ENCODE assay signal across 9 cellular contexts in genomic region chr11:19242184-19242932, GRCh38. TPM values are rescaled to one million over a fixed set of nuclear protein-coding genes. Genes with fewer than 3 reads are reported as not detected.
DNase-seq lines count a peak whose midpoint lies in the region; ATAC-seq and TF ChIP-seq lines count a peak whose summit lies in the region.
"Had no signal": no experiment of that assay in that cellular context is flagged by ENCODE, and none has a peak within 500 bp of the region (broad histone marks: within the 10 kb centered on the region; RNA-seq: fewer than 3 reads in every experiment).

No MANE protein-coding gene starts in this region.

- H3K36me3 ChIP-seq in gastrocnemius medialis = no peaks in the 10 kb centered on the region

- peaks cover 34 to 55% of the 10 kb centered on the region in 2 donors for H3K27me3 Mint-ChIP-seq in T-cell

- H3K4me3 Mint-ChIP-seq in T-cell = peak overlapping the region; percentile 78 to 93 (median 82)

- intact Hi-C loops in gastrocnemius medialis (cut with DNase I; ENCODE audit: low total_unique reads) = loop anchor here (5.0 kb wide), 1 partner anchor 125 kb away; the partner anchor contains the start of gene ZDHHC13

- peaks cover 15 to 22% (median 17%) of the 10 kb centered on the region in 3 donors for H3K27me3 ChIP-seq in gastrocnemius medialis

- no peak overlapping the region for H3K27ac ChIP-seq in gastrocnemius medialis
- H3K27ac ChIP-seq: parathyroid adenoma had no signal

- H3K9me3 Mint-ChIP-seq in T-cell = no peaks in the 10 kb centered on the region

- CTCF ChIA-PET in GM10248 (lab: Yijun Ruan, JAX) (interaction anchor here (0.7 kb wide), 1 partner anchor 17 kb away, joined by 3 read pairs; no protein-coding TSS in a partner anchor), T-cell (lab: Charles Lee) (no interaction called here)

- peak overlapping the region in 1 of 2 donors; percentile 15 for H3K27ac Mint-ChIP-seq in T-cell

- in situ Hi-C loops in gastrocnemius medialis (cut with MboI; ENCODE audit: low sequenced_read_pairs in 4 of 4) = no loop called here

- H3K4me3 ChIP-seq in fibroblast of villous mesenchyme (ENCODE audit: low read depth, low read length) (peak overlapping the region; percentile 72), gastrocnemius medialis (peak overlapping the region; percentile 63 to 76 (median 68))

- TF ChIP-seq CTCF in GM10248 (IDR thresholded peaks at IDR 0.05; ENCODE audit: control extremely low read depth, extremely low read depth, low read depth, missing control alignments) = no peak
- no peak for TF ChIP-seq CTCF in fibroblast of villous mesenchyme (IDR thresholded peaks at IDR 0.05; ENCODE audit: insufficient read depth, low read depth, low read length)
- TF ChIP-seq CTCF in gastrocnemius medialis (IDR thresholded peaks at IDR 0.05 in 4 of 5, conservative IDR thresholded peaks at IDR 0.05 in 1 of 5) = no peak

- POLR2A ChIA-PET in GM10248 (lab: Yijun Ruan, JAX) = no interaction called here
- POLR2A ChIA-PET in T-cell (lab: Charles Lee) = no interaction called here

- no peaks in the 10 kb centered on the region for H3K9me3 ChIP-seq in gastrocnemius medialis

- no peak for ATAC-seq in T-cell (replicated peaks in 1 of 4)
- ATAC-seq in gastrocnemius medialis = no peak

- H3K4me1 Mint-ChIP-seq in T-cell = peaks cover 9 to 20% (median 15%) of the 10 kb centered on the region in 3 donors

- TF ChIP-seq POLR2A in gastrocnemius medialis (IDR thresholded peaks at IDR 0.05) = no peak

- DNase-seq in GM10248 (ENCODE audit: extremely low spot score) (peak; percentile 33), T-cell (peak in 1 of 34 experiments; percentile 3), fibroblast of villous mesenchyme (ENCODE audit: low read depth) (no peak), gastrocnemius medialis (no peak), NCI-H146 (lab: John Stamatoyannopoulos, UW) (no peak), NCI-H1930 (lab: John Stamatoyannopoulos, UW) (no peak), NCI-H1048 (lab: John Stamatoyannopoulos, UW) (no peak)
- no peak for DNase-seq in activated effector memory CD4-positive, alpha-beta T cell treated with anti-CD3 and anti-CD28 coated beads, Interleukin-2, amount 50 U/mL, for 16 hours

- peaks cover 27 to 30% of the 10 kb centered on the region in 2 donors for H3K4me1 ChIP-seq in gastrocnemius medialis
- H3K4me1 ChIP-seq: parathyroid adenoma had no signal

- H3K36me3 Mint-ChIP-seq in T-cell = no peaks in the 10 kb centered on the region

RNA-seq across cellular contexts. Expression of gene E2F8, which starts 1.6 kb away (rescaled TPM):
- total RNA-seq in T-cell (under 1 TPM; 0.12 to 0.56 (median 0.26) TPM), fibroblast of villous mesenchyme (0.64 and 2.2 TPM in 2 replicates), gastrocnemius medialis (under 1 TPM in 3 of 4 donors, not detected in 1; 0.39 to 0.80 (median 0.78) TPM)

RNA-seq across cellular contexts. Expression of gene CSRP3, which starts 40.6 kb away (rescaled TPM):
- not detected for total RNA-seq in T-cell
- not detected in 2 replicates for total RNA-seq in fibroblast of villous mesenchyme
- total RNA-seq in gastrocnemius medialis = 100 to 1,000 TPM in 2 of 4 donors, 10 to 100 TPM in 1, 1 to 10 TPM in 1; 2.2 to 300 (median 89.5) TPM
